Comparison of ENCODE assay signal across 20 cellular contexts in genomic region chr9:16197578-16198370, GRCh38.
DNase-seq lines count a peak whose midpoint lies in the region; ATAC-seq and TF ChIP-seq lines count a peak whose summit lies in the region.
"Had no signal": no experiment of that assay in that cellular context is flagged by ENCODE, and none has a peak within 500 bp of the region (broad histone marks: within the 10 kb centered on the region; RNA-seq: fewer than 3 reads in every experiment).

No MANE protein-coding gene starts in this region.

- no peak for TF ChIP-seq POLR2A in prostate gland (IDR thresholded peaks at IDR 0.05)

- no peaks in the 10 kb centered on the region for H3K27me3 ChIP-seq in adipocyte (replicated peaks; ENCODE audit: control insufficient read depth, insufficient read depth, low read length)
- no peaks in the 10 kb centered on the region for H3K27me3 ChIP-seq in skeletal muscle satellite cell (ENCODE audit: control insufficient read depth, insufficient read depth, low read length)
- no peaks in the 10 kb centered on the region for H3K27me3 ChIP-seq in prostate gland (replicated peaks; ENCODE audit: insufficient read depth)
- H3K27me3 ChIP-seq: colonic mucosa had no signal

- WGBS in prostate gland = 74% methylated on average over 20 of the region's 20 CpGs

- H3K9ac ChIP-seq in adipocyte (ENCODE audit: low read length) (no peak overlapping the region), skeletal muscle satellite cell (ENCODE audit: low read depth, low read length) (peak overlapping the region; percentile 58)

- peak overlapping the region; percentile 62 for H3K4me2 ChIP-seq in skeletal muscle satellite cell (ENCODE audit: low read length)

- H3K4me1 ChIP-seq in adipocyte (ENCODE audit: control insufficient read depth, insufficient read depth, low read length) (peaks cover 27% of the 10 kb centered on the region), skeletal muscle satellite cell (ENCODE audit: control insufficient read depth, insufficient read depth, low read length) (peaks cover 36% of the 10 kb centered on the region), prostate gland (replicated peaks) (no peaks in the 10 kb centered on the region)
- H3K4me1 ChIP-seq: colonic mucosa had no signal

- DNase-seq in AG10803 (ENCODE audit: low read depth) (peak; percentile 46), adipocyte (ENCODE audit: low read depth) (peak; percentile 81), left ventricle myocardium superior (no peak), activated T-cell treated with anti-CD3 and anti-CD28 coated beads for 4 hours (no peak), prostate gland (ENCODE audit: low spot score) (no peak)
- DNase-seq in stimulated activated CD4-positive, alpha-beta T cell treated with anti-CD3 and anti-CD28 coated beads, Interleukin-1b, Interleukin-23, amount 100 ng/mL, for 48 hours = no peak
- DNase-seq: activated CD4-positive, CD25-positive, alpha-beta regulatory T cell treated with anti-CD3 and anti-CD28 coated beads, Interleukin-2, amount 50 U/mL, for 72 hours; activated gamma-delta T cell; colonic mucosa; COR-L47; GDM1; H7; kidney; NCI-H1436 treated with DMSO at 0.1 percent for 48 hours; NCI-H446 treated with DMSO at 0.1 percent for 48 hours; SHP77; small intestine had no signal

- no peaks in the 10 kb centered on the region for H3K36me3 ChIP-seq in adipocyte (ENCODE audit: control insufficient read depth, insufficient read depth, low read length, severe bottlenecking)
- no peaks in the 10 kb centered on the region for H3K36me3 ChIP-seq in skeletal muscle satellite cell (ENCODE audit: insufficient read depth, low read length)
- H3K36me3 ChIP-seq in prostate gland = no peaks in the 10 kb centered on the region
- H3K36me3 ChIP-seq: colonic mucosa had no signal

- H3K9me3 ChIP-seq in adipocyte (ENCODE audit: control insufficient read depth, low read length) (no peaks in the 10 kb centered on the region), skeletal muscle satellite cell (replicated peaks; ENCODE audit: low read length) (no peaks in the 10 kb centered on the region), prostate gland (no peaks in the 10 kb centered on the region)
- H3K9me3 ChIP-seq: colonic mucosa had no signal

- intact Hi-C loops in left ventricle myocardium superior (cut with micrococcal nuclease) = no loop called here
- intact Hi-C loops in prostate gland (cut with DNase I) = loop anchor here (10.0 kb wide), 3 partner anchors 117 to 537 kb away; no protein-coding TSS in a partner anchor

- H3K4me3 ChIP-seq in AG10803 (ENCODE audit: low read length) = no peak overlapping the region
- no peak overlapping the region for H3K4me3 ChIP-seq in adipocyte (ENCODE audit: low read length)
- H3K4me3 ChIP-seq in skeletal muscle satellite cell (ENCODE audit: low read length) = peak overlapping the region; percentile 17
- H3K4me3 ChIP-seq in prostate gland = no peak overlapping the region
- H3K4me3 ChIP-seq: colonic mucosa had no signal

- no peak overlapping the region for H3K27ac ChIP-seq in prostate gland
- H3K27ac ChIP-seq: colonic mucosa had no signal

- ATAC-seq in left ventricle myocardium superior (peak; percentile 85), GM18511 (IDR thresholded peaks at IDR 0.05; ENCODE audit: unreplicated experiment) (no peak)
- ATAC-seq: stimulated activated memory B cell treated with anti-CD40 and anti-IgM and Interleukin-4, amounts not matched to agents 10 μg/mL and 1 μg/mL and 100 μg/mL, for 72 hours had no signal

- TF ChIP-seq CTCF in AG10803 (conservative IDR thresholded peaks at IDR 0.05; ENCODE audit: low read length) (no peak), prostate gland (IDR thresholded peaks at IDR 0.05) (no peak)

Comparison
In these comparisons a context has a peak if more than half of its experiments do, and no peak if none do; other contexts are left out.
1. DNase-seq: peak in AG10803 (single experiment) and adipocyte (single experiment); none in left ventricle myocardium superior (single experiment), stimulated activated CD4-positive, alpha-beta T cell treated with anti-CD3 and anti-CD28 coated beads, Interleukin-1b, Interleukin-23, amount 100 ng/mL, for 48 hours (single experiment), activated T-cell treated with anti-CD3 and anti-CD28 coated beads for 4 hours (single experiment) and prostate gland (single experiment).